In genomic region chr15:58934974-58935373, GRCh38 we compare ENCODE assay signal across 8 cellular contexts. TPM values are rescaled to one million over a fixed set of nuclear protein-coding genes. Genes with fewer than 3 reads are reported as not detected.
DNase-seq lines count a peak whose midpoint lies in the region; ATAC-seq and TF ChIP-seq lines count a peak whose summit lies in the region.
"Not testable (repeated sequence)": the region's sequence is repeated elsewhere in the genome, so short reads cannot be mapped to it uniquely, and the experiment has no call there.

No MANE protein-coding gene starts in this region.

- peak overlapping the region; percentile 93 to 96 for H3K4me3 Mint-ChIP-seq in activated T-cell treated with anti-CD3 and anti-CD28 coated beads, Interleukin-2, amount 50 U/mL, for 72 hours
- H3K4me3 Mint-ChIP-seq in immature natural killer cell, result peak overlapping the region; percentile 4 to 99 (median 98)

- H3K4me3 ChIP-seq in HUES6 (ENCODE audit: low read depth, low read length), result 0 out of 2 replicates have a peak overlapping the region, but pooled peaks have one; percentile 94
- not testable (repeated sequence) for H3K4me3 ChIP-seq in SU-DHL-6 (ENCODE audit: insufficient read depth, low read length, poor library complexity, severe bottlenecking); mammary epithelial cell (replicated peaks in 1 of 3; ENCODE audit: insufficient read depth in 1 of 3, low read depth in 2 of 3, low read length in 3 of 3); stomach
- H3K4me3 ChIP-seq in neuron (ENCODE audit: low read length), result peak overlapping the region; percentile 68

- H3K9me2 ChIP-seq in SU-DHL-6 (replicated peaks; ENCODE audit: insufficient read depth, low read length), result not testable (repeated sequence)

- intact Hi-C loops in mammary epithelial cell (cut with micrococcal nuclease), result loop anchor here (5.0 kb wide), 2 partner anchors 417 to 713 kb away; no protein-coding TSS in a partner anchor
- intact Hi-C loops in stomach (cut with DNase I; ENCODE audit: low total_unique reads), result not testable (repeated sequence)

- H3K9me3 ChIP-seq in HUES6 (ENCODE audit: control insufficient read depth, insufficient read depth, low read depth, low read length); SU-DHL-6 (ENCODE audit: insufficient read depth, low read length); mammary epithelial cell (replicated peaks; ENCODE audit: insufficient read depth, low read length); neuron (ENCODE audit: low read length); stomach: not testable (repeated sequence)

- H3K27ac ChIP-seq in C4-2B, result peak overlapping the region; percentile 38
- not testable (repeated sequence) for H3K27ac ChIP-seq in HUES6 (ENCODE audit: low read depth, low read length); SU-DHL-6 (ENCODE audit: low read depth, low read length); mammary epithelial cell (ENCODE audit: insufficient read depth, low read depth, low read length)
- peak overlapping the region in 3 of 5 donors; percentile 98 to 99 (median 99) for H3K27ac ChIP-seq in stomach

- not testable (repeated sequence) for TF ChIP-seq POLR2A in stomach (IDR thresholded peaks at IDR 0.05)

- H3K4me2 ChIP-seq in SU-DHL-6 (ENCODE audit: low read depth, low read length, poor library complexity, severe bottlenecking), result not testable (repeated sequence)
- H3K4me2 ChIP-seq in mammary epithelial cell (ENCODE audit: insufficient read depth, low read depth, low read length), result peak overlapping the region; percentile 88

- TF ChIP-seq EP300 in stomach (IDR thresholded peaks at IDR 0.05), result not testable (repeated sequence)

- not testable (repeated sequence) for H3K27me3 ChIP-seq in HUES6 (ENCODE audit: control insufficient read depth, insufficient read depth, low read length); SU-DHL-6 (ENCODE audit: low read length); mammary epithelial cell (ENCODE audit: insufficient read depth, low read length); neuron (ENCODE audit: insufficient read depth, low read length); stomach

- H3K4me1 ChIP-seq in HUES6 (ENCODE audit: control insufficient read depth, insufficient read depth, low read length), result peaks cover 18% of the 10 kb centered on the region; the same call in 1 of the 2 replicates
- not testable (repeated sequence) for H3K4me1 ChIP-seq in mammary epithelial cell (ENCODE audit: insufficient read depth, low read length)
- peaks cover 13% of the 10 kb centered on the region for H3K4me1 ChIP-seq in neuron (ENCODE audit: insufficient read depth, low read length)
- H3K4me1 ChIP-seq in stomach, result peaks cover 16 to 31% (median 26%) of the 10 kb centered on the region in 4 donors

- H3K27ac Mint-ChIP-seq in activated T-cell treated with anti-CD3 and anti-CD28 coated beads, Interleukin-2, amount 50 U/mL, for 72 hours, result peak overlapping the region; percentile 96
- peak overlapping the region; percentile 97 to 99 (median 99) for H3K27ac Mint-ChIP-seq in immature natural killer cell

- in situ Hi-C loops in mammary epithelial cell (cut with MboI; ENCODE audit: low sequenced_read_pairs in 2 of 2), result not testable (repeated sequence)

- peak overlapping the region; percentile 93 for H2AFZ ChIP-seq in SU-DHL-6 (ENCODE audit: low read depth, low read length, severe bottlenecking)
- H2AFZ ChIP-seq in mammary epithelial cell (ENCODE audit: low read depth, low read length), result peak overlapping the region; percentile 93
- peak overlapping the region; percentile 69 for H2AFZ ChIP-seq in neuron (ENCODE audit: low read depth, low read length)

- H3K27me3 Mint-ChIP-seq in activated T-cell treated with anti-CD3 and anti-CD28 coated beads, Interleukin-2, amount 50 U/mL, for 72 hours (ENCODE audit: low read depth), result not testable (repeated sequence)
- H3K27me3 Mint-ChIP-seq in immature natural killer cell (ENCODE audit: low read depth in 3 of 3), result peaks cover 9 to 13% (median 11%) of the 10 kb centered on the region in 3 donors

- not testable (repeated sequence) for H4K20me1 ChIP-seq in SU-DHL-6 (ENCODE audit: low read depth, low read length); mammary epithelial cell (ENCODE audit: insufficient read depth, low read length)

- not testable (repeated sequence) for H3K9me3 Mint-ChIP-seq in activated T-cell treated with anti-CD3 and anti-CD28 coated beads, Interleukin-2, amount 50 U/mL, for 72 hours; immature natural killer cell

- H3F3A ChIP-seq in SU-DHL-6 (ENCODE audit: insufficient read depth), result not testable (repeated sequence)

- not testable (repeated sequence) for H3K9ac ChIP-seq in HUES6 (ENCODE audit: low read length); SU-DHL-6 (ENCODE audit: low read length); mammary epithelial cell (ENCODE audit: insufficient read depth, low read length)

- peaks cover 29% of the 10 kb centered on the region for H3K79me2 ChIP-seq in SU-DHL-6 (ENCODE audit: insufficient read depth, low read length)
- peaks cover 33% of the 10 kb centered on the region for H3K79me2 ChIP-seq in mammary epithelial cell (ENCODE audit: insufficient read depth, low read length)

- peaks cover 26% of the 10 kb centered on the region for H3K4me1 Mint-ChIP-seq in activated T-cell treated with anti-CD3 and anti-CD28 coated beads, Interleukin-2, amount 50 U/mL, for 72 hours (ENCODE audit: low read depth)
- peaks cover 28 to 34% of the 10 kb centered on the region in 2 donors for H3K4me1 Mint-ChIP-seq in immature natural killer cell

- not testable (repeated sequence) for ATAC-seq in activated T-cell treated with anti-CD3 and anti-CD28 coated beads, Interleukin-2, amount 50 U/mL, for 72 hours (replicated peaks in 1 of 2)

- not testable (repeated sequence) for BruUV-seq in mammary epithelial cell (replicated peaks; lab: Mats Ljungman, UMichigan)

- CTCF ChIA-PET in mammary epithelial cell (lab: Charles Lee; ENCODE audit: low non-redundant PET), result not testable (repeated sequence)

- WGBS in mammary epithelial cell (ENCODE audit: low coverage, missing lambda C conversion rate), result 100% methylated on average over 5 of the region's 8 CpGs
- 91 to 98% (median 96%) methylated on average over 8 of the region's 8 CpGs for WGBS in stomach, 5 donors

- dilution Hi-C loops in mammary epithelial cell (cut with HindIII; ENCODE audit: low sequenced_read_pairs), result not testable (repeated sequence)

- DNase-seq in activated T-cell treated with anti-CD3 and anti-CD28 coated beads, Interleukin-2, amount 50 U/mL, for 72 hours; mammary epithelial cell; immature natural killer cell; stomach: not testable (repeated sequence)

- H3K36me3 ChIP-seq in HUES6 (ENCODE audit: control insufficient read depth, insufficient read depth, low read length); SU-DHL-6 (ENCODE audit: low read length); mammary epithelial cell (ENCODE audit: insufficient read depth, low read length); neuron (ENCODE audit: insufficient read depth, low read length); stomach: not testable (repeated sequence)

- peaks cover 0 to 14% of the 10 kb centered on the region in 2 donors for H3K36me3 Mint-ChIP-seq in activated T-cell treated with anti-CD3 and anti-CD28 coated beads, Interleukin-2, amount 50 U/mL, for 72 hours (ENCODE audit: insufficient read depth in 2 of 2)
- H3K36me3 Mint-ChIP-seq in immature natural killer cell, result not testable (repeated sequence)

- not testable (repeated sequence) for TF ChIP-seq CTCF in C4-2B (conservative IDR thresholded peaks at IDR 0.05); SU-DHL-6 (IDR thresholded peaks at IDR 0.05; ENCODE audit: insufficient read depth, low read length, poor library complexity, severe bottlenecking); mammary epithelial cell (conservative IDR thresholded peaks at IDR 0.05 in 1 of 2, IDR thresholded peaks at IDR 0.05 in 1 of 2; ENCODE audit: extremely low read depth in 1 of 2, insufficient read depth in 1 of 2, low read depth in 1 of 2, low read length in 2 of 2); stomach (IDR thresholded peaks at IDR 0.05)

RNA-seq across cellular contexts. Expression of gene SLTM, which starts 1.5 kb away (rescaled TPM):
- total RNA-seq in activated T-cell treated with anti-CD3 and anti-CD28 coated beads, Interleukin-2, amount 50 U/mL, for 72 hours, result 100 to 1,000 TPM; 114 to 115 TPM
- total RNA-seq in mammary epithelial cell, result 10 to 100 TPM; 46.5 to 69.1 TPM
- 16.2 TPM for polyA plus RNA-seq in mammary epithelial cell
- polyA minus RNA-seq in mammary epithelial cell, result 26.2 TPM
- 100 to 1,000 TPM in 1 of 3 donors, 10 to 100 TPM in 2; 17.3 to 100 (median 66.7) TPM for polyA plus RNA-seq in immature natural killer cell
- total RNA-seq in stomach, result 100 to 1,000 TPM; 110 to 291 (median 159) TPM
- 10 to 100 TPM; 44.7 to 56.1 (median 48.1) TPM for polyA plus RNA-seq in stomach

RNA-seq across cellular contexts. Expression of gene RNF111, which starts 52.5 kb away (rescaled TPM):
- 10 to 100 TPM; 27.9 to 30.4 TPM for total RNA-seq in activated T-cell treated with anti-CD3 and anti-CD28 coated beads, Interleukin-2, amount 50 U/mL, for 72 hours
- 10 to 100 TPM; 22.0 to 30.7 TPM for total RNA-seq in mammary epithelial cell
- 17.2 TPM for polyA plus RNA-seq in mammary epithelial cell
- polyA minus RNA-seq in mammary epithelial cell, result 93.1 TPM
- polyA plus RNA-seq in immature natural killer cell, result 10 to 100 TPM in 2 of 3 donors, 1 to 10 TPM in 1; 8.1 to 19.1 (median 10.8) TPM
- 10 to 100 TPM in 4 of 5 donors, 1 to 10 TPM in 1; 8.4 to 37.1 (median 22.8) TPM for total RNA-seq in stomach
- 1 to 10 TPM; 4.3 to 7.2 (median 4.6) TPM for polyA plus RNA-seq in stomach
